Comparison of ENCODE assay signal across 21 cellular contexts in genomic region chr4:1637580-1638271, GRCh38. TPM values are rescaled to one million over a fixed set of nuclear protein-coding genes. Genes with fewer than 3 reads are reported as not detected.
DNase-seq lines count a peak whose midpoint lies in the region; ATAC-seq, FAIRE-seq and TF ChIP-seq lines count a peak whose summit lies in the region.
"Had no signal": no experiment of that assay in that cellular context is flagged by ENCODE, and none has a peak within 500 bp of the region (broad histone marks: within the 10 kb centered on the region; RNA-seq: fewer than 3 reads in every experiment).

No MANE protein-coding gene starts in this region.

- H3K27me3 Mint-ChIP-seq in stimulated activated naive CD8-positive, alpha-beta T cell treated with anti-CD3 and anti-CD28 coated beads, Interleukin-15, amount 100 ng/mL, for 72 hours: no peaks in the 10 kb centered on the region
- H3K27me3 Mint-ChIP-seq: B cell had no signal

- no peak overlapping the region for H2BK20ac ChIP-seq in H1 (ENCODE audit: low read length)

- no peak overlapping the region for H2BK5ac ChIP-seq in H1 (ENCODE audit: low read depth, low read length)

- H3K23me2 ChIP-seq in H1 (ENCODE audit: low read depth, low read length): no peaks in the 10 kb centered on the region

- no peak overlapping the region for H3K27ac Mint-ChIP-seq in stimulated activated naive CD8-positive, alpha-beta T cell treated with anti-CD3 and anti-CD28 coated beads, Interleukin-15, amount 100 ng/mL, for 72 hours
- H3K27ac Mint-ChIP-seq: B cell; CD4-positive, alpha-beta memory T cell; H9; HFFc6 had no signal

- H3K27ac ChIP-seq in HEK293 (ENCODE audit: extremely low read depth, low read depth, low read length) (no peak overlapping the region), H1 (ENCODE audit: low read depth, low read length) (no peak overlapping the region)

- no peak overlapping the region for H3K4me3 Mint-ChIP-seq in stimulated activated naive CD8-positive, alpha-beta T cell treated with anti-CD3 and anti-CD28 coated beads, Interleukin-15, amount 100 ng/mL, for 72 hours
- H3K4me3 Mint-ChIP-seq: B cell; CD4-positive, alpha-beta memory T cell; H9; HFFc6 had no signal

- peaks cover 0 to 2% of the 10 kb centered on the region in 2 experiments for H4K20me1 ChIP-seq in H1 (replicated peaks in 1 of 2; ENCODE audit: control insufficient read depth in 1 of 2, insufficient read depth in 2 of 2, low read length in 2 of 2)

- TF ChIP-seq RAD21 in H1 (IDR thresholded peaks at IDR 0.05 in 1 of 2, conservative IDR thresholded peaks at IDR 0.05 in 1 of 2; ENCODE audit: low read depth in 2 of 2, low read length in 2 of 2): no peak

- H3K9ac ChIP-seq in H1 (replicated peaks in 1 of 4; ENCODE audit: extremely low read depth in 1 of 4, low read depth in 3 of 4, low read length in 3 of 4): no peak overlapping the region

- no peaks in the 10 kb centered on the region for H3K9me3 ChIP-seq in HEK293 (ENCODE audit: control insufficient read depth, insufficient read depth, low read depth, low read length)
- no peaks in the 10 kb centered on the region for H3K9me3 ChIP-seq in H1 (ENCODE audit: insufficient read depth in 2 of 2, low read depth in 1 of 2, low read length in 1 of 2)

- H3K4me1 ChIP-seq in HEK293 (ENCODE audit: control insufficient read depth, insufficient read depth, low read length) (no peaks in the 10 kb centered on the region), H1 (replicated peaks in 1 of 4; ENCODE audit: control insufficient read depth in 3 of 4, insufficient read depth in 4 of 4, low read length in 3 of 4) (no peaks in the 10 kb centered on the region)

- H3K23ac ChIP-seq in H1 (ENCODE audit: insufficient read length): no peak overlapping the region

- H2AK5ac ChIP-seq in H1 (ENCODE audit: low read depth, low read length): no peak overlapping the region

- H3K36me3 ChIP-seq in HEK293 (ENCODE audit: control insufficient read depth in 2 of 2, insufficient read depth in 1 of 2, low read length in 2 of 2) (no peaks in the 10 kb centered on the region), H1 (ENCODE audit: control insufficient read depth in 2 of 4, insufficient read depth in 4 of 4, low read length in 3 of 4) (no peaks in the 10 kb centered on the region)

- WGBS in H1 (ENCODE audit: extremely low coverage in 1 of 2, insufficient coverage in 1 of 2, insufficient read length in 1 of 2, insufficient replicate concordance in 2 of 2, low coverage in 1 of 2, low lambda C conversion rate in 2 of 2, missing lambda C conversion rate in 1 of 2), 2 experiments: 87% methylated on average over 9 of the region's 12 CpGs; no CpG with 5 or more reads in 1 of the 2 experiments

- no peak overlapping the region for H4K91ac ChIP-seq in H1 (replicated peaks; ENCODE audit: insufficient read length, low read length)

- TF ChIP-seq CTCF in HEK293 (tag by site-specific recombination; IDR thresholded peaks at IDR 0.05) (no peak), H1 (IDR thresholded peaks at IDR 0.05; ENCODE audit: control extremely low read depth in 1 of 3, insufficient read depth in 1 of 3, low read depth in 1 of 3, low read length in 3 of 3) (no peak)

- H3K14ac ChIP-seq in H1 (ENCODE audit: insufficient read length): no peak overlapping the region

- ATAC-seq in stimulated activated naive CD8-positive, alpha-beta T cell treated with anti-CD3 and anti-CD28 coated beads, Interleukin-15, amount 100 ng/mL, for 72 hours: peak; percentile 36
- ATAC-seq in stimulated activated naive CD8-positive, alpha-beta T cell treated with anti-CD3 and anti-CD28 coated beads, Interleukin-15, Interleukin-2, amounts not matched to agents 100 U/mL and 50 U/mL, for 24 hours: no peak
- ATAC-seq: HCT116 had no signal

- no peak for TF ChIP-seq POLR2A in H1 (IDR thresholded peaks at IDR 0.05; ENCODE audit: control extremely low read depth in 1 of 2, low read depth in 2 of 2, low read length in 2 of 2)

- no peak overlapping the region for H3K4me2 ChIP-seq in H1 (ENCODE audit: insufficient read depth in 1 of 2, low read depth in 2 of 2, low read length in 2 of 2)

- H3K27me3 ChIP-seq in H1 (replicated peaks in 1 of 4; ENCODE audit: control insufficient read depth in 3 of 4, extremely low read depth in 1 of 4, insufficient read depth in 3 of 4, low read length in 3 of 4): no peaks in the 10 kb centered on the region

- no peaks in the 10 kb centered on the region for H3K79me1 ChIP-seq in H1 (ENCODE audit: low read depth, low read length)

- FAIRE-seq in H1 (lab: Jason Lieb, UNC): no peak
- FAIRE-seq: GM12891 had no signal

- no peaks in the 10 kb centered on the region for H3K9me3 Mint-ChIP-seq in stimulated activated naive CD8-positive, alpha-beta T cell treated with anti-CD3 and anti-CD28 coated beads, Interleukin-15, amount 100 ng/mL, for 72 hours
- H3K9me3 Mint-ChIP-seq: H9 had no signal

- H3K79me2 ChIP-seq in H1 (ENCODE audit: control insufficient read depth in 1 of 2, insufficient read depth in 2 of 2, low read length in 2 of 2): no peaks in the 10 kb centered on the region

- H4K8ac ChIP-seq in H1 (ENCODE audit: extremely low read depth, insufficient read depth, low read length): peak overlapping the region; percentile 89

- H3K18ac ChIP-seq in H1 (ENCODE audit: extremely low read depth, low read length): no peak overlapping the region

- H3K4ac ChIP-seq in H1 (replicated peaks; ENCODE audit: insufficient read length, low read depth, low read length): no peak overlapping the region

- H3K56ac ChIP-seq in H1 (replicated peaks; ENCODE audit: insufficient read length, low read depth, low read length): no peak overlapping the region

- no peak for DNase-seq in stimulated activated naive CD8-positive, alpha-beta T cell treated with anti-CD3 and anti-CD28 coated beads, Interleukin-15, amount 100 ng/mL, for 72 hours
- DNase-seq in stimulated activated naive CD8-positive, alpha-beta T cell treated with anti-CD3 and anti-CD28 coated beads, Interleukin-15, Interleukin-2, amounts not matched to agents 100 U/mL and 50 U/mL, for 24 hours: no peak
- DNase-seq in H1 (ENCODE audit: low read depth in 1 of 2, low spot score in 2 of 2): no peak
- DNase-seq in A172 (ENCODE audit: low spot score): no peak
- DNase-seq in NCI-H2029 treated with DMSO at 0.1 percent for 48 hours (lab: John Stamatoyannopoulos, UW): no peak
- DNase-seq in NCI-H446 treated with DMSO at 0.1 percent for 48 hours (lab: John Stamatoyannopoulos, UW): no peak
- DNase-seq: 8988T, C1 segment of cervical spinal cord, Calu3, COR-L47, DMS53, DMS79 treated with DMSO at 0.1 percent for 48 hours, GF-D8, GOT3, H9, HFFc6 had no signal

- no peak overlapping the region for H3K4me3 ChIP-seq in HEK293 (ENCODE audit: low read depth, low read length)
- H3K4me3 ChIP-seq in H1 (ENCODE audit: extremely low read depth in 1 of 4, insufficient read depth in 2 of 4, low read depth in 3 of 4, low read length in 4 of 4): no peak overlapping the region

- H2BK15ac ChIP-seq in H1 (ENCODE audit: low read length): no peak overlapping the region

- TF ChIP-seq EP300 in H1 (IDR thresholded peaks at IDR 0.05; ENCODE audit: borderline replicate concordance in 1 of 2, low read depth in 2 of 2, low read length in 2 of 2): no peak

- no peaks in the 10 kb centered on the region for H3K4me1 Mint-ChIP-seq in stimulated activated naive CD8-positive, alpha-beta T cell treated with anti-CD3 and anti-CD28 coated beads, Interleukin-15, amount 100 ng/mL, for 72 hours
- H3K4me1 Mint-ChIP-seq: B cell; CD4-positive, alpha-beta memory T cell had no signal

- H2BK12ac ChIP-seq in H1 (ENCODE audit: low read depth, low read length): no peak overlapping the region

- H4K5ac ChIP-seq in H1 (ENCODE audit: insufficient read length, low read depth, low read length): no peak overlapping the region

- no peak overlapping the region for H2AFZ ChIP-seq in H1 (ENCODE audit: low read length)

- no peak overlapping the region for H2BK120ac ChIP-seq in H1 (replicated peaks; ENCODE audit: low read depth, low read length)

- CTCF ChIA-PET in HEK293 (lab: Yijun Ruan, JAX): no interaction called here
- CTCF ChIA-PET in H1 (lab: Charles Lee; ENCODE audit: partially characterized antibody): interaction anchor here (2.1 kb wide), 1 partner anchor 8 kb away, joined by 9 read pairs; no protein-coding TSS in a partner anchor

- POLR2A ChIA-PET in HEK293 (lab: Yijun Ruan, JAX) (no interaction called here), H1 (lab: Charles Lee; ENCODE audit: partially characterized antibody) (interaction anchor here (0.7 kb wide), 1 partner anchor 30 kb away, joined by 3 read pairs; no protein-coding TSS in a partner anchor)

TF ChIP-seq in HEK293, 187 proteins besides CTCF, POLR2A, EP300 and RAD21 (continues in another document):
- TF ChIP-seq ZNF658 (tag by site-specific recombination; IDR thresholded peaks at IDR 0.05) (no peak), ZNF202 (tag by site-specific recombination; IDR thresholded peaks at IDR 0.05; ENCODE audit: borderline replicate concordance) (no peak)

TF ChIP-seq in H1, 55 proteins besides CTCF, POLR2A, EP300 and RAD21:
- TF ChIP-seq SIRT6 (IDR thresholded peaks at IDR 0.05; ENCODE audit: low read length) (no peak), CHD1 (IDR thresholded peaks at IDR 0.05; ENCODE audit: low read depth, low read length) (no peak)

RNA-seq across cellular contexts. Expression of gene FAM53A, which starts 46.4 kb away (rescaled TPM):
- 2.0 and 2.8 TPM in 2 replicates for total RNA-seq in H1 (2021; fragmentation: NEBNext Ultra II Directional; extraction: Animal tissue kit (Norgen Biotek cat#: 25700))
- polyA plus RNA-seq in H1 (2011; rRNA removed): 1.9 and 2.5 TPM in 2 replicates
- polyA plus RNA-seq in H1 (2011; cell fraction: cytosol; rRNA removed): 2.2 TPM
- 3.8 TPM for polyA plus RNA-seq in H1 (2011; cell fraction: nucleus; rRNA removed)
- 0.57 to 2.2 TPM (median 1.6 TPM) in 4 replicates for polyA plus RNA-seq in H1 (2012, experiment 1 of 2)
- 1.1 TPM for polyA plus RNA-seq in H1 (2012, experiment 2 of 2)
- 1.4 TPM for polyA plus RNA-seq in H1 (2013, experiment 1 of 2)
- 1.1 TPM for polyA plus RNA-seq in H1 (2013, experiment 2 of 2)
- polyA minus RNA-seq in H1 (2011; rRNA and poly(A)+ RNA removed): 3.3 and 3.7 TPM in 2 replicates
- polyA minus RNA-seq in H1 (2011; cell fraction: cytosol; rRNA and poly(A)+ RNA removed): 1.3 TPM
- 2.3 TPM for polyA minus RNA-seq in H1 (2011; cell fraction: nucleus; rRNA and poly(A)+ RNA removed)
- total RNA-seq in A172 (2014; rRNA removed; shearing (Covaris generic)): 4.1 and 6.0 TPM in 2 replicates
